Comparison of ENCODE assay signal across 18 cellular contexts in genomic region chr1:200301152-200301551, GRCh38.
DNase-seq lines count a peak whose midpoint lies in the region; ATAC-seq and TF ChIP-seq lines count a peak whose summit lies in the region.
"Had no signal": no experiment of that assay in that cellular context is flagged by ENCODE, and none has a peak within 500 bp of the region (broad histone marks: within the 10 kb centered on the region; RNA-seq: fewer than 3 reads in every experiment).

No MANE protein-coding gene starts in this region.

- TF ChIP-seq CTCF in Panc1 (IDR thresholded peaks at IDR 0.05) = no peak
- TF ChIP-seq CTCF in hepatocyte (IDR thresholded peaks at IDR 0.05; ENCODE audit: poor library complexity) = no peak

- no peaks in the 10 kb centered on the region for H3K36me3 Mint-ChIP-seq in activated naive CD4-positive, alpha-beta T cell treated with anti-CD3 and anti-CD28 coated beads, Interleukin-2, amount 10 ng/mL, durations not matched to agents 7 days and 5 days
- H3K36me3 Mint-ChIP-seq: memory B cell had no signal

- H3K4me1 Mint-ChIP-seq in activated naive CD4-positive, alpha-beta T cell treated with anti-CD3 and anti-CD28 coated beads, Interleukin-2, amount 10 ng/mL, durations not matched to agents 7 days and 5 days = peaks cover 8% of the 10 kb centered on the region
- H3K4me1 Mint-ChIP-seq: activated T-helper 17 cell treated with anti-CD3 and anti-CD28 coated beads, Interleukin-2, amount 50 U/mL, for 72 hours had no signal

- H3K4me1 ChIP-seq in Panc1 (ENCODE audit: control insufficient read depth, insufficient read depth, low read length) = peaks cover 7% of the 10 kb centered on the region; the same call in 1 of the 2 replicates
- H3K4me1 ChIP-seq in hepatocyte (ENCODE audit: insufficient read depth) = peaks cover 5% of the 10 kb centered on the region
- H3K4me1 ChIP-seq: testis had no signal

- no peaks in the 10 kb centered on the region for H3K9me3 Mint-ChIP-seq in activated naive CD4-positive, alpha-beta T cell treated with anti-CD3 and anti-CD28 coated beads, Interleukin-2, amount 10 ng/mL, durations not matched to agents 7 days and 5 days
- H3K9me3 Mint-ChIP-seq: activated T-helper 17 cell treated with anti-CD3 and anti-CD28 coated beads, Interleukin-2, amount 50 U/mL, for 72 hours; memory B cell; nephron progenitor cell had no signal

- BruUV-seq in Panc1 (replicated peaks; lab: Mats Ljungman, UMichigan) = no TSS peak

- H3K9me3 ChIP-seq in Panc1 (ENCODE audit: control insufficient read depth, insufficient read depth, low read depth, low read length) = no peaks in the 10 kb centered on the region
- H3K9me3 ChIP-seq in hepatocyte (ENCODE audit: low read depth) = no peaks in the 10 kb centered on the region
- H3K9me3 ChIP-seq: heart right ventricle, testis had no signal

- H3K4me3 Mint-ChIP-seq in activated naive CD4-positive, alpha-beta T cell treated with anti-CD3 and anti-CD28 coated beads, Interleukin-2, amount 10 ng/mL, durations not matched to agents 7 days and 5 days = peak overlapping the region; percentile 81
- H3K4me3 Mint-ChIP-seq: memory B cell had no signal

- no peaks in the 10 kb centered on the region for H3K79me2 ChIP-seq in hepatocyte

- WGBS in hepatocyte (ENCODE audit: low lambda C conversion rate, missing lambda C conversion rate) = 93% methylated on average over 3 of the region's 3 CpGs

- CTCF ChIA-PET in activated naive CD4-positive, alpha-beta T cell treated with anti-CD3 and anti-CD28 coated beads, Interleukin-2, amount 10 ng/mL, durations not matched to agents 7 days and 5 days (lab: Charles Lee) = interaction anchor here (0.6 to 4.6 kb wide), 5 partner anchors 10 to 209 kb away, joined by 3 to 20 read pairs (median 4); no protein-coding TSS in a partner anchor
- CTCF ChIA-PET in Panc1 (lab: Charles Lee) = no interaction called here

- no peaks in the 10 kb centered on the region for H3K36me3 ChIP-seq in Panc1 (ENCODE audit: control insufficient read depth, insufficient read depth, low read length)
- no peaks in the 10 kb centered on the region for H3K36me3 ChIP-seq in hepatocyte (replicated peaks; ENCODE audit: insufficient read depth, low read depth)
- H3K36me3 ChIP-seq: heart right ventricle had no signal

- no peaks in the 10 kb centered on the region for H4K20me1 ChIP-seq in hepatocyte (ENCODE audit: insufficient read depth, poor library complexity, severe bottlenecking)

- POLR2A ChIA-PET in Panc1 (lab: Charles Lee) = interaction anchor here (0.9 kb wide), 1 partner anchor 72 kb away, joined by 9 read pairs; no protein-coding TSS in a partner anchor

- H3K4me3 ChIP-seq in Panc1 (ENCODE audit: low read depth in 2 of 2, low read length in 2 of 2) = no peak overlapping the region
- no peak overlapping the region for H3K4me3 ChIP-seq in hepatocyte

- peaks cover 43% of the 10 kb centered on the region for H3K27me3 Mint-ChIP-seq in activated naive CD4-positive, alpha-beta T cell treated with anti-CD3 and anti-CD28 coated beads, Interleukin-2, amount 10 ng/mL, durations not matched to agents 7 days and 5 days
- H3K27me3 Mint-ChIP-seq: activated T-helper 17 cell treated with anti-CD3 and anti-CD28 coated beads, Interleukin-2, amount 50 U/mL, for 72 hours; memory B cell had no signal

- H3K27me3 ChIP-seq in Panc1 (ENCODE audit: control insufficient read depth, insufficient read depth, low read length) = no peaks in the 10 kb centered on the region
- peaks cover 6% of the 10 kb centered on the region for H3K27me3 ChIP-seq in hepatocyte
- H3K27me3 ChIP-seq: testis had no signal

- peak overlapping the region; percentile 82 for H3K4me2 ChIP-seq in hepatocyte

- no peak overlapping the region for H2AFZ ChIP-seq in hepatocyte

- DNase-seq in activated naive CD4-positive, alpha-beta T cell treated with anti-CD3 and anti-CD28 coated beads, Interleukin-2, amount 10 ng/mL, durations not matched to agents 7 days and 5 days = no peak
- no peak for DNase-seq in activated naive CD4-positive, alpha-beta T cell treated with Interleukin-2 at 50 U/mL for 16 hours
- DNase-seq in Panc1 (ENCODE audit: low read depth, low spot score) (no peak), hepatocyte (ENCODE audit: low spot score) (no peak), superior temporal gyrus (ENCODE audit: extremely low spot score) (peak; percentile 5), Ammon's horn (ENCODE audit: low spot score) (no peak)
- DNase-seq in stimulated activated CD4-positive, alpha-beta T cell treated with anti-CD3 and anti-CD28 coated beads, Interleukin-4, amount 100 ng/mL, for 1 hour = no peak
- DNase-seq: activated CD4-positive, CD25-positive, alpha-beta regulatory T cell treated with anti-CD3 and anti-CD28 coated beads, Interleukin-2, amount 50 U/mL, for 72 hours; DMS79 treated with DMSO at 0.1 percent for 48 hours; heart right ventricle; MV-4-11; nephron progenitor cell; SIG-M5; T-helper 2 cell; testis had no signal

- H3K27ac ChIP-seq in Panc1 (ENCODE audit: low read length) = peak overlapping the region; percentile 70; the same call in 1 of the 2 replicates
- no peak overlapping the region for H3K27ac ChIP-seq in hepatocyte
- H3K27ac ChIP-seq: testis had no signal

- intact Hi-C loops in Panc1 (cut with micrococcal nuclease; ENCODE audit: unreplicated experiment) = loop anchor here (10.0 kb wide), 3 partner anchors 184 to 616 kb away; no protein-coding TSS in a partner anchor

- ATAC-seq in Panc1 (no peak), GM21360 (IDR thresholded peaks at IDR 0.05; ENCODE audit: unreplicated experiment) (no peak)
- ATAC-seq: activated T-helper 17 cell treated with anti-CD3 and anti-CD28 coated beads, Interleukin-2, amount 50 U/mL, for 72 hours had no signal

- in situ Hi-C loops in Panc1 (cut with HindIII; ENCODE audit: low pct_unique_long_range_greater_than_20kb, low sequenced_read_pairs) = no loop called here

- no peak overlapping the region for H3K27ac Mint-ChIP-seq in activated naive CD4-positive, alpha-beta T cell treated with anti-CD3 and anti-CD28 coated beads, Interleukin-2, amount 10 ng/mL, durations not matched to agents 7 days and 5 days
- H3K27ac Mint-ChIP-seq: activated T-helper 17 cell treated with anti-CD3 and anti-CD28 coated beads, Interleukin-2, amount 50 U/mL, for 72 hours; nephron progenitor cell had no signal

- no peaks in the 10 kb centered on the region for H3K9me2 ChIP-seq in hepatocyte (replicated peaks; ENCODE audit: insufficient read depth)
